Comparison of ENCODE assay signal across 9 cellular contexts in the genomic region with DNA sequence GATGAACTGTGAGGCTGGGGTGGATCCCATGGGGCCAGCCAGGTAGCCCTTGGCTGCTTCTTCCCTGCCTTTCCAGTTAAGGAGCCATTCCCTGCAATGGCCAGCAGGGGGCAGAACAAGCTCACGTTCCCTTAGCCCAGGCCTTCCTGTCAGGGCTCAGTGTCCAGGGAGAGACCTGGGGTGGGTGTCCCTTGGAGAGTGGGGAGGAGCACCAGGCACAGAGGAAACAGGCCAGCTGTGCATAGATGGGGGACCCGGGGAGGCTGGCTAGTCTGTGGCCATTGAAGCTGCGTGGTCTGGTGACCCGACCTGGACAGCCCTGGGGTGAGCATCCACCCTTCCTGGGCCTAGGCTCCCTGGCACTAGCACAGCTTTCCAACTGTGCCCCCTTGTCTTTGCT. TPM values are rescaled to one million over a fixed set of nuclear protein-coding genes. Genes with fewer than 3 reads are reported as not detected.
DNase-seq lines count a peak whose midpoint lies in the region; ATAC-seq lines count a peak whose summit lies in the region.
"Had no signal": no experiment of that assay in that cellular context is flagged by ENCODE, and none has a peak within 500 bp of the region (broad histone marks: within the 10 kb centered on the region; RNA-seq: fewer than 3 reads in every experiment).

No MANE protein-coding gene starts in this region.

- H3K36me3 Mint-ChIP-seq in T-helper 17 cell (ENCODE audit: low read depth), result peaks cover 3% of the 10 kb centered on the region

- peak; percentile 84 for DNase-seq in COLO668 (lab: John Stamatoyannopoulos, UW; ENCODE audit: unreplicated experiment)
- DNase-seq in NCI-H1105 (lab: John Stamatoyannopoulos, UW), result peak; percentile 73
- DNase-seq in T-helper 17 cell, result peak; percentile 57 to 70 (median 60)
- DNase-seq in amygdala (lab: John Stamatoyannopoulos, UW), result peak in 54 of 56 donors; percentile 26 to 89 (median 66)
- DNase-seq in left ventricle myocardium superior, result peak; percentile 82
- peak; percentile 87 for DNase-seq in sciatic nerve (ENCODE audit: low spot score)

- peaks cover 11% of the 10 kb centered on the region for H3K27me3 Mint-ChIP-seq in T-helper 17 cell
- H3K27me3 Mint-ChIP-seq: activated naive CD8-positive, alpha-beta T cell had no signal

- no peaks in the 10 kb centered on the region for H3K9me3 ChIP-seq in T-helper 17 cell (ENCODE audit: control insufficient read depth, low read length, poor library complexity, severe bottlenecking)

- ATAC-seq in GM21786 (IDR thresholded peaks at IDR 0.05; ENCODE audit: unreplicated experiment), result peak; percentile 65
- ATAC-seq in T-helper 17 cell, result peak; percentile 81
- peak; percentile 83 for ATAC-seq in left ventricle myocardium superior
- ATAC-seq in sciatic nerve, result peak; percentile 87
- ATAC-seq in GM18861 (IDR thresholded peaks at IDR 0.05; ENCODE audit: unreplicated experiment), result no peak

- H3K27ac Mint-ChIP-seq in T-helper 17 cell, result peak overlapping the region; percentile 45

- H3K4me1 Mint-ChIP-seq in T-helper 17 cell, result peaks cover 9% of the 10 kb centered on the region

- intact Hi-C loops in left ventricle myocardium superior (cut with micrococcal nuclease), result loop anchor here (2.0 kb wide), 1 partner anchor 206 kb away; no protein-coding TSS in a partner anchor
- intact Hi-C loops in sciatic nerve (cut with DNase I), result loop anchor here (2.0 kb wide), 1 partner anchor 204 kb away; no protein-coding TSS in a partner anchor

- H3K4me3 Mint-ChIP-seq in T-helper 17 cell, result no peak overlapping the region
- H3K4me3 Mint-ChIP-seq: activated naive CD8-positive, alpha-beta T cell had no signal

RNA-seq across cellular contexts. Expression of a gene that starts 13.2 kb away (rescaled TPM):
- total RNA-seq in T-helper 17 cell (not detected), left ventricle myocardium superior (not detected), sciatic nerve (not detected)

RNA-seq across cellular contexts. Expression of a gene that starts 36.1 kb away (rescaled TPM):
- total RNA-seq in T-helper 17 cell (1 to 10 TPM; 5.6 to 7.8 TPM), left ventricle myocardium superior (113 TPM), sciatic nerve (104 TPM)

Comparison
In these comparisons a context has a peak if more than half of its experiments do, and no peak if none do; other contexts are left out.
1. RNA of a gene that starts 36.1 kb away (total RNA-seq): 113 TPM in left ventricle myocardium superior (single experiment) and 104 TPM in sciatic nerve (single experiment); 5.6 to 7.8 TPM in T-helper 17 cell; every median in the first group is over 10 times any median in the second.
2. Peak in every context shown above with its lines, with median percentiles within 50 percentile points of each other: DNase-seq.